Comparison of ENCODE assay signal across 1 cellular context in the genomic region with DNA sequence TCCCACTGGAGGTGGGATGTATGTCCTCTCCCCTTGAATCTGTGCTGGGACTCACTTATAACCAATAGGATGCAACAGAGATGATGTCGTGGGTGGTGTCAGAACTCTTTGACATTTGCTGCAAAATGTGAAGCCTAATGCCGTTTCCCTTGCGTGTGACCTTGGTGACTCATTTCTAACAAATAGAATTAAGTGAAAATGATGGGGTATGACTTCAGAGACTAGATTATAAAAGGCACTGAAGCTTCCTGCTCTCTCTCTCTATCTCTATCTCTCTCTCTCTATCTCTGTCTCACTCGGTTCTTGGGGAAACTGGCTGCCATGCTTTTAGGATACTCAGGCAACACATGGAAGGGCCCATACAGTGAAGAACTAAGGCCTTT.
TF ChIP-seq lines count a peak whose summit lies in the region.

No MANE protein-coding gene starts in this region.

TF ChIP-seq in K562, 482 proteins besides CTCF, POLR2A, EP300 and RAD21 (continued from another document):
- TF ChIP-seq USF1 (CRISPR knock-in tag; IDR thresholded peaks at IDR 0.05) = no peak
- TF ChIP-seq ATF3 (IDR thresholded peaks at IDR 0.05) = peak; percentile 65
- no peak for TF ChIP-seq ATF3 (CRISPR knock-in tag; conservative IDR thresholded peaks at IDR 0.05)
- no peak for TF ChIP-seq GABPA (tag; conservative IDR thresholded peaks at IDR 0.05; ENCODE audit: low read depth)
- no peak for TF ChIP-seq ZNF212 (CRISPR knock-in tag; IDR thresholded peaks at IDR 0.05)
- 0 out of 2 replicates have a peak, but pooled peaks have one; percentile 28 for TF ChIP-seq ATF7 (IDR thresholded peaks at IDR 0.05)
- no peak for TF ChIP-seq PHB2 (IDR thresholded peaks at IDR 0.05; ENCODE audit: low read depth)
- TF ChIP-seq ZNF584 (CRISPR knock-in tag; IDR thresholded peaks at IDR 0.05; ENCODE audit: low read depth) = peak; percentile 35; the same call in 1 of the 2 replicates
- no peak for TF ChIP-seq BRD4 (IDR thresholded peaks at IDR 0.05)
- no peak for TF ChIP-seq XRCC3 (IDR thresholded peaks at IDR 0.05)
- TF ChIP-seq BCLAF1 (IDR thresholded peaks at IDR 0.05; ENCODE audit: borderline replicate concordance in 1 of 2, control insufficient read depth in 1 of 2, low read depth in 2 of 2, low read length in 1 of 2) = no peak
- TF ChIP-seq TEAD4 (IDR thresholded peaks at IDR 0.05; ENCODE audit: low read length) = no peak
- TF ChIP-seq TEAD4 (CRISPR knock-in tag; IDR thresholded peaks at IDR 0.05; ENCODE audit: borderline replicate concordance) = no peak
- TF ChIP-seq ZNF318 (IDR thresholded peaks at IDR 0.05; ENCODE audit: borderline replicate concordance in 1 of 2, low read depth in 1 of 2) = no peak
- TF ChIP-seq, protein P1, sequence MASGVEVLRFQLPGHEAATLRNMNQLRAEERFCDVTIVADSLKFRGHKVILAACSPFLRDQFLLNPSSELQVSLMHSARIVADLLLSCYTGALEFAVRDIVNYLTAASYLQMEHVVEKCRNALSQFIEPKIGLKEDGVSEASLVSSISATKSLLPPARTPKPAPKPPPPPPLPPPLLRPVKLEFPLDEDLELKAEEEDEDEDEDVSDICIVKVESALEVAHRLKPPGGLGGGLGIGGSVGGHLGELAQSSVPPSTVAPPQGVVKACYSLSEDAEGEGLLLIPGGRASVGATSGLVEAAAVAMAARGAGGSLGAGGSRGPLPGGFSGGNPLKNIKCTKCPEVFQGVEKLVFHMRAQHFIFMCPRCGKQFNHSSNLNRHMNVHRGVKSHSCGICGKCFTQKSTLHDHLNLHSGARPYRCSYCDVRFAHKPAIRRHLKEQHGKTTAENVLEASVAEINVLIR (CRISPR knock-in tag; IDR thresholded peaks at IDR 0.05) = no peak
- no peak for TF ChIP-seq SMAD4 (CRISPR knock-in tag; conservative IDR thresholded peaks at IDR 0.05)
- TF ChIP-seq ZNF445 (CRISPR knock-in tag; IDR thresholded peaks at IDR 0.05; ENCODE audit: low read depth) = no peak
- TF ChIP-seq ZNF655 (CRISPR knock-in tag; IDR thresholded peaks at IDR 0.05) = no peak
- peak; percentile 22; the same call in 1 of the 2 replicates for TF ChIP-seq JUND (IDR thresholded peaks at IDR 0.05; ENCODE audit: borderline replicate concordance, low read depth, low read length)
- no peak; the same call in 2 of the 3 replicates for TF ChIP-seq JUND (tag; IDR thresholded peaks at IDR 0.05; ENCODE audit: borderline replicate concordance, low read depth, low read length)
